24 cellular contexts compared by ENCODE assay signal in the genomic region with DNA sequence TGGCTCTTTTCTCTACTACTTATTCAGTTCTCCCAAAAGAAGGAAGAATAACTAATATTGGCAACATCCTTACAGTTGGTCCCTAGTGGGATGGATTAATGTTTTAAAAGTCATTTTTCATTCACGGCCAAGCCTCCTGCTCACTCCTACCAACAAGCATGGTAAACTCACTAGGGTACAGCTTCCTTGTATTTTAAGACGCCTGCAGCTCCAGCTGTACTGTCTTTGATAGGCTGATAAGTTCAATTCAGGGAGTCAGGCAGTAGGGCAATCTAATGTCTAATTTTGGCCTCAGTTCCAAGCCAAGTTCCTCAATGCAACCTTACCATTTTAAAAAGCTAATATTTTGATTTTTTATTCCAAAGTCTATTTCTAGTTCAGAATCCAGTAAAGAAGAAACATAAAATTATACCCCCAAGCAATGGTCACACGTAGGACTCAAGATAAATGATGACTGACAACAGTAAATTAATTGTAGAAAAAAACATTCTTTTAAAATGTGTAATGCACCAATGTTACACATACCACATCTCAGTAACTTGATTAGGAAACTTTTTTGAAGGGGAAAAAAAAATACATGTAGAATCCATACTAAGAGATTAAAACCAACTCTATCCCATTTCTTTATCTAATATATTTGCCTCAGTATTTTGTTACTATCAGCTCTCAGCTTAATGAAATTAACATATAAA. TPM values are rescaled to one million over a fixed set of nuclear protein-coding genes. Genes with fewer than 3 reads are reported as not detected.
DNase-seq lines count a peak whose midpoint lies in the region; ATAC-seq, FAIRE-seq and TF ChIP-seq lines count a peak whose summit lies in the region.
"Had no signal": no experiment of that assay in that cellular context is flagged by ENCODE, and none has a peak within 500 bp of the region (broad histone marks: within the 10 kb centered on the region; RNA-seq: fewer than 3 reads in every experiment).

No MANE protein-coding gene starts in this region.

- H3K4me1 ChIP-seq in kidney (ENCODE audit: control insufficient read depth in 1 of 2, insufficient read depth in 1 of 2, low read depth in 1 of 2, low read length in 2 of 2) = peaks cover 3 to 6% of the 10 kb centered on the region in 2 donors

- no peak for TF ChIP-seq CTCF in kidney (IDR thresholded peaks at IDR 0.05; ENCODE audit: borderline replicate concordance, extremely low read depth, insufficient read depth)

- H3K9me3 ChIP-seq in kidney (ENCODE audit: control insufficient read depth in 1 of 2, low read length in 2 of 2) = no peaks in the 10 kb centered on the region
- H3K9me3 ChIP-seq: body of pancreas, SJCRH30, spleen, thoracic aorta had no signal

- H3K36me3 ChIP-seq in kidney (ENCODE audit: control insufficient read depth in 1 of 2, insufficient read depth in 2 of 2, low read length in 2 of 2) = no peaks in the 10 kb centered on the region
- H3K36me3 ChIP-seq: SJCRH30, spleen, thoracic aorta had no signal

- H3K9ac ChIP-seq in kidney (ENCODE audit: low read length in 2 of 2) = no peak overlapping the region

- peak; percentile 23 for DNase-seq in DMS 273 treated with DMSO at 0.1 percent for 48 hours (lab: John Stamatoyannopoulos, UW)
- DNase-seq in OCI-M1 (lab: John Stamatoyannopoulos, UW) = peak; percentile 64
- DNase-seq in astrocyte of the hippocampus (ENCODE audit: low read depth, low spot score) = peak; percentile 3
- no peak for DNase-seq in kidney
- DNase-seq in NCI-H2081 treated with DMSO at 0.1 percent for 48 hours (lab: John Stamatoyannopoulos, UW) = no peak
- DNase-seq in activated naive CD4-positive, alpha-beta T cell treated with anti-CD3 and anti-CD28 coated beads, Interleukin-2, amount 50 U/mL, for 16 hours = no peak
- DNase-seq: activated CD4-positive, alpha-beta T cell treated with anti-CD3 and anti-CD28 coated beads, Interleukin-2, amount 50 U/mL, for 4 hours; activated CD8-positive, alpha-beta memory T cell treated with anti-CD3 and anti-CD28 coated beads, Interleukin-2, amount 10 ng/mL, durations not matched to agents 7 days and 5 days; activated naive CD4-positive, alpha-beta T cell; body of pancreas; CD4-positive, alpha-beta memory T cell; islet precursor cell; NCI-H748 treated with DMSO at 0.1 percent for 48 hours; right cardiac atrium; RPMI8226; SJCRH30; spleen; stimulated activated CD4-positive, alpha-beta T cell treated with anti-CD3 and anti-CD28 coated beads, Interleukin-2, amount 100 ng/mL, for 24 hours; stimulated activated naive CD8-positive, alpha-beta T cell treated with anti-CD3 and anti-CD28 coated beads, Interleukin-15, Interleukin-2, amounts not matched to agents 100 U/mL and 50 U/mL, for 24 hours; T-cell had no signal

- no peak overlapping the region for H3K4me3 ChIP-seq in kidney (ENCODE audit: low read length in 2 of 2)
- H3K4me3 ChIP-seq: body of pancreas, SJCRH30, spleen, thoracic aorta had no signal

- ATAC-seq in HG02840 (IDR thresholded peaks at IDR 0.05; ENCODE audit: low FRiP score, unreplicated experiment) = no peak
- ATAC-seq: activated CD4-positive, CD25-positive, alpha-beta regulatory T cell treated with anti-CD3 and anti-CD28 coated beads, Interleukin-2, amount 50 U/mL, for 24 hours; activated CD8-positive, alpha-beta memory T cell treated with anti-CD3 and anti-CD28 coated beads, Interleukin-2, amount 10 ng/mL, durations not matched to agents 7 days and 5 days; body of pancreas; stimulated activated naive CD8-positive, alpha-beta T cell treated with anti-CD3 and anti-CD28 coated beads, Interleukin-15, Interleukin-2, amounts not matched to agents 100 U/mL and 50 U/mL, for 24 hours; T-cell had no signal

- H3K27ac ChIP-seq in kidney (ENCODE audit: low read depth in 2 of 2, low read length in 2 of 2) = no peak overlapping the region
- H3K27ac ChIP-seq: body of pancreas, SJCRH30, spleen, thoracic aorta had no signal

- peak; percentile 64 for FAIRE-seq in kidney (lab: Jason Lieb, UNC)
- FAIRE-seq: GM18507 had no signal

- intact Hi-C loops in kidney (cut with DNase I) = no loop called here

RNA-seq across cellular contexts. Expression of gene LCORL, which starts 9.3 kb away (rescaled TPM):
- 13.7 TPM for total RNA-seq in kidney
- 2.8 TPM for polyA plus RNA-seq in kidney (ENCODE audit: insufficient read depth, low read depth, low replicate concordance)

Comparison
In these comparisons a context has a peak if more than half of its experiments do, and no peak if none do; other contexts are left out.
1. DNase-seq: peak in DMS 273 treated with DMSO at 0.1 percent for 48 hours (single experiment), OCI-M1 (single experiment) and astrocyte of the hippocampus (single experiment); none in kidney (single experiment), NCI-H2081 treated with DMSO at 0.1 percent for 48 hours (single experiment) and activated naive CD4-positive, alpha-beta T cell treated with anti-CD3 and anti-CD28 coated beads, Interleukin-2, amount 50 U/mL, for 16 hours (single experiment).